In the genomic region with DNA sequence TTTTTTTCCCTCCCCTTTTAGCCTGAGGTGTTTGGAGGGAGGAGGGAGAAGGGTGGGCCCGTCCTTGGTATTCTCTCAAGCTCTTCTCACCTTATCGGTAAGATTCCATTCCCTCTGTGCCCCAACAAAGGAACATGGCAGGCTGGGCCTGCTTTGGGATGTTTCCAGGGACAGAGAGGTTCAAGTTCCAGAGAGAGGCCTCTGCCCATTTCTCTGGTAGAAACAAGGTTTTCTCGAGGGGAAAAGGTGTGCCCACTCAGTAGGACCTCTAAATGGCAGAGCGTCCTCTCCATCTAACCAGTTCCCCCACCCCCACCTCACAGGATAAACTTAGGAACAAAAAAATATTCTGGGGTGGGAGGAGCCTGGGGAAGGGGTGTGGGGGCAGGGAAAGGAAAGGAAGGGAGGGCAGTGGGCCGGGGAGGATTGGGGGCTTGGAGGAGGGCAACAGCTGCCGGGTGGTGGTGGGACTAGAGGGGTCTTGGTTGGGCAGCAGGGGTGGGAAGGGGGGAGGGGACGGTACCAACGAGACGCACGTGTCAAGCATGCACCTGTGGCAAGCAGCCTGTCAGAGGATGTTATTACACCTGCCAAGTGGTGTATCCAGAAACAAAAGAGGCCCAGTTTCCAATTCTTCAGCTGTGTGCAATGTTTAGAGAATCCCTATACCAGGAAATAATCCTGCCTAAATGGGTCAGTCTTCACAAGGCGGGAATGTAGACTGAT, we compare ENCODE assay signal across 8 cellular contexts. TPM values are rescaled to one million over a fixed set of nuclear protein-coding genes. Genes with fewer than 3 reads are reported as not detected.
DNase-seq lines count a peak whose midpoint lies in the region; ATAC-seq and TF ChIP-seq lines count a peak whose summit lies in the region.

No MANE protein-coding gene starts in this region.

- H3K4me1 ChIP-seq in HAP-1: peaks cover 23% of the 10 kb centered on the region
- H3K4me1 ChIP-seq in SJCRH30: peaks cover 35% of the 10 kb centered on the region
- H3K4me1 ChIP-seq in muscle layer of duodenum (ENCODE audit: control insufficient read depth in 1 of 2, insufficient read depth in 2 of 2, low read length in 2 of 2): peaks cover 20 to 32% of the 10 kb centered on the region in 2 donors
- H3K4me1 ChIP-seq in upper lobe of right lung: peaks cover 31% of the 10 kb centered on the region

- in situ Hi-C loops in HAP-1 (cut with MboI; ENCODE audit: low sequenced_read_pairs): loop anchor here (5.0 to 10.0 kb wide), 2 partner anchors 33 to 55 kb away; no protein-coding TSS in a partner anchor

- H3K36me3 ChIP-seq in HAP-1 (replicated peaks) (peaks cover 24% of the 10 kb centered on the region), SJCRH30 (peaks cover 25% of the 10 kb centered on the region), muscle layer of duodenum (ENCODE audit: control insufficient read depth in 1 of 2, insufficient read depth in 2 of 2, low read length in 2 of 2) (peaks cover 0 to 24% of the 10 kb centered on the region in 2 donors), upper lobe of right lung (peaks cover 14% of the 10 kb centered on the region)

- intact Hi-C loops in upper lobe of right lung (cut with DNase I): loop anchor here (5.0 kb wide), 1 partner anchor 43 kb away; no protein-coding TSS in a partner anchor

- H3K27me3 ChIP-seq in HAP-1 (ENCODE audit: low read depth) (no peaks in the 10 kb centered on the region), SJCRH30 (no peaks in the 10 kb centered on the region), muscle layer of duodenum (ENCODE audit: low read depth, low read length) (no peaks in the 10 kb centered on the region), upper lobe of right lung (no peaks in the 10 kb centered on the region)

- no peak for DNase-seq in AG09309 (ENCODE audit: low read depth)
- peak; percentile 34 to 58 for DNase-seq in HAP-1 (ENCODE audit: low spot score in 2 of 2)
- DNase-seq in SJCRH30: peak; percentile 90 to 96
- DNase-seq in coronary artery (ENCODE audit: low spot score): no peak
- no peak for DNase-seq in upper lobe of right lung
- DNase-seq in mucosa of gallbladder (ENCODE audit: low spot score): no peak

- no peaks in the 10 kb centered on the region for H3K9me3 ChIP-seq in HAP-1
- H3K9me3 ChIP-seq in SJCRH30 (replicated peaks): no peaks in the 10 kb centered on the region
- no peaks in the 10 kb centered on the region for H3K9me3 ChIP-seq in muscle layer of duodenum (ENCODE audit: control insufficient read depth in 1 of 2, low read length in 2 of 2)
- no peaks in the 10 kb centered on the region for H3K9me3 ChIP-seq in upper lobe of right lung

- H3K4me3 ChIP-seq in AG09309 (ENCODE audit: control insufficient read depth, low read depth, low read length) (peak overlapping the region; percentile 69), HAP-1 (peak overlapping the region; percentile 81), SJCRH30 (peak overlapping the region; percentile 80), coronary artery (peak overlapping the region; percentile 84), muscle layer of duodenum (ENCODE audit: low read depth in 1 of 2, low read length in 2 of 2) (peak overlapping the region; percentile 91 to 97), upper lobe of right lung (peak overlapping the region; percentile 94)

- no peak for ATAC-seq in upper lobe of right lung
- no peak for ATAC-seq in GM21381 (IDR thresholded peaks at IDR 0.05; ENCODE audit: unreplicated experiment)

- no peak for TF ChIP-seq CTCF in AG09309 (IDR thresholded peaks at IDR 0.05; ENCODE audit: control insufficient read depth, insufficient read depth, low read depth, low read length, missing control alignments)
- TF ChIP-seq CTCF in coronary artery (IDR thresholded peaks at IDR 0.05): no peak
- no peak for TF ChIP-seq CTCF in upper lobe of right lung (IDR thresholded peaks at IDR 0.05)

- peak overlapping the region; percentile 100 for H3K27ac ChIP-seq in SJCRH30
- H3K27ac ChIP-seq in coronary artery: peak overlapping the region; percentile 99 to 100
- H3K27ac ChIP-seq in muscle layer of duodenum (ENCODE audit: low read length): peak overlapping the region; percentile 98
- peak overlapping the region; percentile 100 for H3K27ac ChIP-seq in upper lobe of right lung

RNA-seq across cellular contexts. Expression of a gene that starts 2.1 kb away (rescaled TPM):
- total RNA-seq in SJCRH30 (2014; rRNA removed; shearing (Covaris generic)): 81.6 and 88.4 TPM in 2 replicates
- total RNA-seq in upper lobe of right lung (337 TPM), mucosa of gallbladder (358 TPM)

Comparison
In these comparisons a context has a peak if more than half of its experiments do, and no peak if none do; other contexts are left out.
1. DNase-seq: peak in HAP-1 (2 of 2) and SJCRH30 (2 of 2); none in AG09309 (single experiment), coronary artery (single experiment), upper lobe of right lung (single experiment) and mucosa of gallbladder (single experiment).
2. Peak in every context shown above with its lines, with median percentiles within 50 percentile points of each other: H3K4me3 ChIP-seq and H3K27ac ChIP-seq.